ENCODE assay signal across 1 cellular context in the genomic region with DNA sequence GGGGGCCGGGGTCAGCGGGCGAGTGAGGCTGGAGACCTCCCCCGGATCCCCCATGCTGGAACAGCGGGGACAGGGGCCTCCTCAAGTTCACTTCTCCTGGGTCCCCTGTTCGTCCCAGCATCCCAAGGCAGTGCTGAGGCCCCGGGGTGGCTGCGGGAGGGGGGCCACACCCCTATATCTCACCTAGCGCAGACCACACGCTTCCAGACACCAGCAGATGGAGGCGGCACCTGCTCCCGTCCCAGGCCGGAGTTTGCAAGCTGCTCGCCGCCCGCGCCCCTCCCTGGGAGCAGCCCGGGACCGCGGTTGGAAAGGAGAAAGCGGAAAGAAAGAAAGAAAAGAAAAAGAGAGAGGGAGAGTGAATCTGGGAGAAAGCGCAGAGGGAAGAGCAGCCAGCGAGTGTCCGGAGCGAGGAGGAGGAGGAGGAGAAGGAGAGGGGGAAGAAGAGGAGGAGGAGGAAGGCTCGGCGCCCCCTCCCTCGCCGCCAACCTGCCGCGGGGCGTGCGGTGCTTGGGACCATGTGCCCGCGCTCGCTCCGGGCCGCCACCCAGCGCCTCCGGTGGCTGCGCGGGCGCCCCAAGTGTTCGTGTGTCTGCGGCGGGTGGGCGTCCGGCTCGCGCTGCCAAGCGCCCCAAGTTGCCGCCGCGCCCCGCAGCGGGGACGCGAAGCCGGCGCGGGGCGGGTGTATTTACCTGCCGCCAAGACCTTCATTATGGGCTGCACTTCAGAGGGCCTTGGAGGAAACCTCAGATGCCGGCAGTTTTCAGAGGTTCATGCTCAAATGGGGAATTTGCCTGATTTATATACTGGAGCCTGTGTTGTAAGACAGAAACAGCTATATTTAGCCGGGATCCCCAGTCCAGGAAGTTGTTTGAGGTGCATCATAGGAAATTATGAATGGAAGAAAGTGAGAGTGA.
TF ChIP-seq lines count a peak whose summit lies in the region.

Gene LIF (minus strand): TSS at position 775 of the 917 bp plus-strand sequence. CDS start 64 bp downstream, at position 711.

TF ChIP-seq in K562, 482 proteins besides CTCF, POLR2A, EP300 and RAD21 (continued from another document):
- TF ChIP-seq, protein P1, sequence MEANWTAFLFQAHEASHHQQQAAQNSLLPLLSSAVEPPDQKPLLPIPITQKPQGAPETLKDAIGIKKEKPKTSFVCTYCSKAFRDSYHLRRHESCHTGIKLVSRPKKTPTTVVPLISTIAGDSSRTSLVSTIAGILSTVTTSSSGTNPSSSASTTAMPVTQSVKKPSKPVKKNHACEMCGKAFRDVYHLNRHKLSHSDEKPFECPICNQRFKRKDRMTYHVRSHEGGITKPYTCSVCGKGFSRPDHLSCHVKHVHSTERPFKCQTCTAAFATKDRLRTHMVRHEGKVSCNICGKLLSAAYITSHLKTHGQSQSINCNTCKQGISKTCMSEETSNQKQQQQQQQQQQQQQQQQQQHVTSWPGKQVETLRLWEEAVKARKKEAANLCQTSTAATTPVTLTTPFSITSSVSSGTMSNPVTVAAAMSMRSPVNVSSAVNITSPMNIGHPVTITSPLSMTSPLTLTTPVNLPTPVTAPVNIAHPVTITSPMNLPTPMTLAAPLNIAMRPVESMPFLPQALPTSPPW (CRISPR knock-in tag; IDR thresholded peaks at IDR 0.05), result 0 out of 2 replicates have a peak, but pooled peaks have one; percentile 4
- peak; percentile 86 for TF ChIP-seq L3MBTL2 (IDR thresholded peaks at IDR 0.05)
- TF ChIP-seq CBFA2T3 (IDR thresholded peaks at IDR 0.05), result 0 out of 2 replicates have a peak, but pooled peaks have one; percentile 7
- TF ChIP-seq GATAD2A (IDR thresholded peaks at IDR 0.05), result 0 out of 2 replicates have a peak, but pooled peaks have one; percentile 28
- TF ChIP-seq, protein P2, sequence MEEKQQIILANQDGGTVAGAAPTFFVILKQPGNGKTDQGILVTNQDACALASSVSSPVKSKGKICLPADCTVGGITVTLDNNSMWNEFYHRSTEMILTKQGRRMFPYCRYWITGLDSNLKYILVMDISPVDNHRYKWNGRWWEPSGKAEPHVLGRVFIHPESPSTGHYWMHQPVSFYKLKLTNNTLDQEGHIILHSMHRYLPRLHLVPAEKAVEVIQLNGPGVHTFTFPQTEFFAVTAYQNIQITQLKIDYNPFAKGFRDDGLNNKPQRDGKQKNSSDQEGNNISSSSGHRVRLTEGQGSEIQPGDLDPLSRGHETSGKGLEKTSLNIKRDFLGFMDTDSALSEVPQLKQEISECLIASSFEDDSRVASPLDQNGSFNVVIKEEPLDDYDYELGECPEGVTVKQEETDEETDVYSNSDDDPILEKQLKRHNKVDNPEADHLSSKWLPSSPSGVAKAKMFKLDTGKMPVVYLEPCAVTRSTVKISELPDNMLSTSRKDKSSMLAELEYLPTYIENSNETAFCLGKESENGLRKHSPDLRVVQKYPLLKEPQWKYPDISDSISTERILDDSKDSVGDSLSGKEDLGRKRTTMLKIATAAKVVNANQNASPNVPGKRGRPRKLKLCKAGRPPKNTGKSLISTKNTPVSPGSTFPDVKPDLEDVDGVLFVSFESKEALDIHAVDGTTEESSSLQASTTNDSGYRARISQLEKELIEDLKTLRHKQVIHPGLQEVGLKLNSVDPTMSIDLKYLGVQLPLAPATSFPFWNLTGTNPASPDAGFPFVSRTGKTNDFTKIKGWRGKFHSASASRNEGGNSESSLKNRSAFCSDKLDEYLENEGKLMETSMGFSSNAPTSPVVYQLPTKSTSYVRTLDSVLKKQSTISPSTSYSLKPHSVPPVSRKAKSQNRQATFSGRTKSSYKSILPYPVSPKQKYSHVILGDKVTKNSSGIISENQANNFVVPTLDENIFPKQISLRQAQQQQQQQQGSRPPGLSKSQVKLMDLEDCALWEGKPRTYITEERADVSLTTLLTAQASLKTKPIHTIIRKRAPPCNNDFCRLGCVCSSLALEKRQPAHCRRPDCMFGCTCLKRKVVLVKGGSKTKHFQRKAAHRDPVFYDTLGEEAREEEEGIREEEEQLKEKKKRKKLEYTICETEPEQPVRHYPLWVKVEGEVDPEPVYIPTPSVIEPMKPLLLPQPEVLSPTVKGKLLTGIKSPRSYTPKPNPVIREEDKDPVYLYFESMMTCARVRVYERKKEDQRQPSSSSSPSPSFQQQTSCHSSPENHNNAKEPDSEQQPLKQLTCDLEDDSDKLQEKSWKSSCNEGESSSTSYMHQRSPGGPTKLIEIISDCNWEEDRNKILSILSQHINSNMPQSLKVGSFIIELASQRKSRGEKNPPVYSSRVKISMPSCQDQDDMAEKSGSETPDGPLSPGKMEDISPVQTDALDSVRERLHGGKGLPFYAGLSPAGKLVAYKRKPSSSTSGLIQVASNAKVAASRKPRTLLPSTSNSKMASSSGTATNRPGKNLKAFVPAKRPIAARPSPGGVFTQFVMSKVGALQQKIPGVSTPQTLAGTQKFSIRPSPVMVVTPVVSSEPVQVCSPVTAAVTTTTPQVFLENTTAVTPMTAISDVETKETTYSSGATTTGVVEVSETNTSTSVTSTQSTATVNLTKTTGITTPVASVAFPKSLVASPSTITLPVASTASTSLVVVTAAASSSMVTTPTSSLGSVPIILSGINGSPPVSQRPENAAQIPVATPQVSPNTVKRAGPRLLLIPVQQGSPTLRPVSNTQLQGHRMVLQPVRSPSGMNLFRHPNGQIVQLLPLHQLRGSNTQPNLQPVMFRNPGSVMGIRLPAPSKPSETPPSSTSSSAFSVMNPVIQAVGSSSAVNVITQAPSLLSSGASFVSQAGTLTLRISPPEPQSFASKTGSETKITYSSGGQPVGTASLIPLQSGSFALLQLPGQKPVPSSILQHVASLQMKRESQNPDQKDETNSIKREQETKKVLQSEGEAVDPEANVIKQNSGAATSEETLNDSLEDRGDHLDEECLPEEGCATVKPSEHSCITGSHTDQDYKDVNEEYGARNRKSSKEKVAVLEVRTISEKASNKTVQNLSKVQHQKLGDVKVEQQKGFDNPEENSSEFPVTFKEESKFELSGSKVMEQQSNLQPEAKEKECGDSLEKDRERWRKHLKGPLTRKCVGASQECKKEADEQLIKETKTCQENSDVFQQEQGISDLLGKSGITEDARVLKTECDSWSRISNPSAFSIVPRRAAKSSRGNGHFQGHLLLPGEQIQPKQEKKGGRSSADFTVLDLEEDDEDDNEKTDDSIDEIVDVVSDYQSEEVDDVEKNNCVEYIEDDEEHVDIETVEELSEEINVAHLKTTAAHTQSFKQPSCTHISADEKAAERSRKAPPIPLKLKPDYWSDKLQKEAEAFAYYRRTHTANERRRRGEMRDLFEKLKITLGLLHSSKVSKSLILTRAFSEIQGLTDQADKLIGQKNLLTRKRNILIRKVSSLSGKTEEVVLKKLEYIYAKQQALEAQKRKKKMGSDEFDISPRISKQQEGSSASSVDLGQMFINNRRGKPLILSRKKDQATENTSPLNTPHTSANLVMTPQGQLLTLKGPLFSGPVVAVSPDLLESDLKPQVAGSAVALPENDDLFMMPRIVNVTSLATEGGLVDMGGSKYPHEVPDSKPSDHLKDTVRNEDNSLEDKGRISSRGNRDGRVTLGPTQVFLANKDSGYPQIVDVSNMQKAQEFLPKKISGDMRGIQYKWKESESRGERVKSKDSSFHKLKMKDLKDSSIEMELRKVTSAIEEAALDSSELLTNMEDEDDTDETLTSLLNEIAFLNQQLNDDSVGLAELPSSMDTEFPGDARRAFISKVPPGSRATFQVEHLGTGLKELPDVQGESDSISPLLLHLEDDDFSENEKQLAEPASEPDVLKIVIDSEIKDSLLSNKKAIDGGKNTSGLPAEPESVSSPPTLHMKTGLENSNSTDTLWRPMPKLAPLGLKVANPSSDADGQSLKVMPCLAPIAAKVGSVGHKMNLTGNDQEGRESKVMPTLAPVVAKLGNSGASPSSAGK (IDR thresholded peaks at IDR 0.05), result peak; percentile 50
- TF ChIP-seq, protein P3, sequence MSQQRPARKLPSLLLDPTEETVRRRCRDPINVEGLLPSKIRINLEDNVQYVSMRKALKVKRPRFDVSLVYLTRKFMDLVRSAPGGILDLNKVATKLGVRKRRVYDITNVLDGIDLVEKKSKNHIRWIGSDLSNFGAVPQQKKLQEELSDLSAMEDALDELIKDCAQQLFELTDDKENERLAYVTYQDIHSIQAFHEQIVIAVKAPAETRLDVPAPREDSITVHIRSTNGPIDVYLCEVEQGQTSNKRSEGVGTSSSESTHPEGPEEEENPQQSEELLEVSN (IDR thresholded peaks at IDR 0.05; ENCODE audit: borderline replicate concordance in 1 of 2, extremely low read depth in 1 of 2, insufficient read depth in 1 of 2, insufficient read length in 1 of 2, low read depth in 1 of 2, low read length in 1 of 2, poor library complexity in 1 of 2, severe bottlenecking in 1 of 2), result peak; percentile 42 to 90
- TF ChIP-seq KAT2B (IDR thresholded peaks at IDR 0.05; ENCODE audit: low read depth, low read length), result no peak
- TF ChIP-seq CREM (IDR thresholded peaks at IDR 0.05; ENCODE audit: low read depth), result no peak
- 0 out of 2 replicates have a peak, but pooled peaks have one; percentile 25 for TF ChIP-seq SIN3B (IDR thresholded peaks at IDR 0.05; ENCODE audit: low read depth)
- TF ChIP-seq ZNF512 (tag; IDR thresholded peaks at IDR 0.05), result peak; percentile 91
- TF ChIP-seq NRF1 (conservative IDR thresholded peaks at IDR 0.05 in 1 of 2, IDR thresholded peaks at IDR 0.05 in 1 of 2), result peak in 1 of 2 experiments; percentile 48; a peak in 2 of 4 replicates
